In the genomic region with DNA sequence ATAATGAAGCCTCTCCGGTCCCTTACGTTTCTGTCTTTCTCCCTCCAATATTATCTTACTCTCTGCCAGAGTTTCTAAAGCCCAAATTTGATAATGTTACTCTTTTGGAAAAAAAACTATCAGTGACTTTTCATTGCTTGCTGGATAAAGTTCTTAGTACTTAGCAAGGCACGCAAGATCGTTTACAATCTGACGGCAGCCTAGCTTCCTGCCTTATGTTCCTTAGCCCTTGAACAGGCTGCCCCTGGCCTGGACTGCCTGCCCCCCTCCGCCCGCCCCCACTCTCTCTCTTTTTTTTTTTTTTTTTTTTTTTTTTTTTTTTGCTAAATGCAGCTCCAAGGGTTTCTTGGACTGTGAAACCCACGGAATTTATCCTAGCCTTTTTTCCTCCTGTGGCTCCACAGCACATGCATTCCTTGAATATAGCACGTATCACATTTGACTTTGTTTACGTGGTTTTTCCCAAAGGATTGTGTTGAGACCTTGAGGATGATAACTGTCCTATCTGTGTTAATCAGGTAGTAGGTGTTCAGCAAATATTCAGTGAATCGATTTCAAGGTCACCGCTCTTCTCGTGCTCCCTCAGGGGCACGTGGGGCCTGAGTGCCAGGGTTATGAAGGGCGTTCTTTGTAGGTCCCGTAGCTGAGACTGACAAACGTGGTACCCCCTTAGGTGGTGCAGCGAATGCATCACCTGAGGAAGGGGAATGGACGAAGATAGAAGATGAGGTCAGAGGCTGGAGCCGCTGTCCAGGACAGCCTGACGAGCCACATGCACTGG, we compare ENCODE assay signal across 12 cellular contexts.
DNase-seq lines count a peak whose midpoint lies in the region; ATAC-seq, FAIRE-seq and TF ChIP-seq lines count a peak whose summit lies in the region.
"Had no signal": no experiment of that assay in that cellular context is flagged by ENCODE, and none has a peak within 500 bp of the region (broad histone marks: within the 10 kb centered on the region; RNA-seq: fewer than 3 reads in every experiment).

No MANE protein-coding gene starts in this region.

- H3K9me3 Mint-ChIP-seq in natural killer cell, result no peaks in the 10 kb centered on the region

- ATAC-seq in left cardiac atrium, result peak; percentile 62 to 77
- peak in 3 of 4 donors; percentile 31 to 57 (median 51) for ATAC-seq in pancreas
- no peak for ATAC-seq in HG03378 (IDR thresholded peaks at IDR 0.05; ENCODE audit: unreplicated experiment)
- ATAC-seq in HG03520 (IDR thresholded peaks at IDR 0.05; ENCODE audit: unreplicated experiment), result no peak
- ATAC-seq in natural killer cell, result no peak

- peaks cover 0 to 24% (median 23%) of the 10 kb centered on the region in 3 donors for H3K4me1 ChIP-seq in pancreas

- H3K36me3 Mint-ChIP-seq in natural killer cell, result no peaks in the 10 kb centered on the region

- TF ChIP-seq CTCF in AG09319 (IDR thresholded peaks at IDR 0.05; ENCODE audit: low read depth, low read length) (no peak), pancreas (IDR thresholded peaks at IDR 0.05) (no peak), natural killer cell (IDR thresholded peaks at IDR 0.05) (no peak)

- no peaks in the 10 kb centered on the region for H3K9me3 ChIP-seq in pancreas

- WGBS in pancreas, 2 donors, result 28 to 35% methylated on average over 21 of the region's 21 CpGs

- H3K27me3 ChIP-seq in pancreas, result no peaks in the 10 kb centered on the region

- H3K4me1 Mint-ChIP-seq in natural killer cell, result no peaks in the 10 kb centered on the region

- no peak for FAIRE-seq in pancreas (lab: Jason Lieb, UNC)

- no peak overlapping the region for H3K4me3 ChIP-seq in pancreas
- H3K4me3 ChIP-seq: GM23248, PC-9 had no signal

- DNase-seq in AG09319 (ENCODE audit: extremely low read depth, low read depth) (peak; percentile 36), left cardiac atrium (peak; percentile 41), pancreas (no peak), ACHN (no peak), natural killer cell (no peak)
- DNase-seq: anterior cingulate cortex, GM23248, PC-9, T1000 had no signal

- no peak overlapping the region for H3K4me3 Mint-ChIP-seq in natural killer cell

- H3K27ac Mint-ChIP-seq in natural killer cell, result no peak overlapping the region

- H3K27ac ChIP-seq in angular gyrus (ENCODE audit: low read depth, low read length), result peak overlapping the region; percentile 54
- H3K27ac ChIP-seq in pancreas, result peak overlapping the region in 3 of 4 donors; percentile 28 to 63 (median 42)
- H3K27ac ChIP-seq: GM23248, PC-9 had no signal

- no peaks in the 10 kb centered on the region for H3K36me3 ChIP-seq in pancreas

- H3K27me3 Mint-ChIP-seq in natural killer cell (ENCODE audit: low read depth in 2 of 2), result peaks cover 0 to 10% of the 10 kb centered on the region in 2 donors

- in situ Hi-C loops in ACHN (cut with HindIII; ENCODE audit: low pct_ligation_motif_present, low pct_unique_long_range_greater_than_20kb, low sequenced_read_pairs), result no loop called here

- intact Hi-C loops in left cardiac atrium (cut with DNase I), result no loop called here
- intact Hi-C loops in pancreas (cut with DNase I), result no loop called here
- intact Hi-C loops in natural killer cell (cut with micrococcal nuclease), result no loop called here

Comparison
In these comparisons a context has a peak if more than half of its experiments do, and no peak if none do; other contexts are left out.
1. DNase-seq: peak in AG09319 (single experiment) and left cardiac atrium (single experiment); none in pancreas (0 of 6), ACHN (single experiment) and natural killer cell (single experiment).
2. ATAC-seq: peak in left cardiac atrium (2 of 2) and pancreas (3 of 4); none in HG03378 (single experiment), HG03520 (single experiment) and natural killer cell (0 of 3).